ENCODE assay signal across 9 cellular contexts in genomic region chr2:17538022-17538843, GRCh38. TPM values are rescaled to one million over a fixed set of nuclear protein-coding genes. Genes with fewer than 3 reads are reported as not detected.
DNase-seq lines count a peak whose midpoint lies in the region; ATAC-seq and TF ChIP-seq lines count a peak whose summit lies in the region.
"Had no signal": no experiment of that assay in that cellular context is flagged by ENCODE, and none has a peak within 500 bp of the region (broad histone marks: within the 10 kb centered on the region; RNA-seq: fewer than 3 reads in every experiment).

No MANE protein-coding gene starts in this region.

- H3K4me1 ChIP-seq in lung (ENCODE audit: control insufficient read depth in 2 of 2, insufficient read depth in 2 of 2, low read length in 2 of 2) = peaks cover 0 to 5% of the 10 kb centered on the region in 2 donors
- no peaks in the 10 kb centered on the region for H3K4me1 ChIP-seq in Karpas-422 (ENCODE audit: low read length)

- no peak for TF ChIP-seq CTCF in lung (IDR thresholded peaks at IDR 0.05; ENCODE audit: control extremely low read depth, extremely low read depth)
- no peak for TF ChIP-seq CTCF in CD4-positive, alpha-beta T cell (IDR thresholded peaks at IDR 0.05)

- H4K20me1 ChIP-seq in Karpas-422 (ENCODE audit: insufficient read depth, low read depth, low read length) = no peaks in the 10 kb centered on the region

- intact Hi-C loops in CD4-positive, alpha-beta T cell (cut with DNase I, micrococcal nuclease) = no loop called here

- H3K36me3 ChIP-seq in lung (ENCODE audit: control insufficient read depth in 2 of 2, insufficient read depth in 2 of 2, low read length in 2 of 2) (no peaks in the 10 kb centered on the region), Karpas-422 (ENCODE audit: insufficient read depth, low read length) (no peaks in the 10 kb centered on the region)

- H3K4me3 Mint-ChIP-seq in CD4-positive, alpha-beta T cell = no peak overlapping the region

- no peaks in the 10 kb centered on the region for H3K9me2 ChIP-seq in Karpas-422 (replicated peaks; ENCODE audit: insufficient read depth, low read length)

- peak overlapping the region; percentile 6 to 71 for H3K27ac ChIP-seq in lung (ENCODE audit: low read depth in 1 of 2, low read length in 1 of 2)
- no peak overlapping the region for H3K27ac ChIP-seq in CD4-positive, alpha-beta T cell (ENCODE audit: low read depth, low read length)
- no peak overlapping the region for H3K27ac ChIP-seq in Karpas-422 (ENCODE audit: low read length)

- H3K4me3 ChIP-seq in lung (peak overlapping the region; percentile 19), Karpas-422 (ENCODE audit: low read length) (no peak overlapping the region)

- DNase-seq in cerebellum (ENCODE audit: low spot score) (peak; percentile 28), lung (ENCODE audit: low spot score) (no peak), midbrain (lab: John Stamatoyannopoulos, UW) (no peak), NCI-H2029 treated with DMSO at 0.1 percent for 48 hours (lab: John Stamatoyannopoulos, UW) (no peak), Karpas-422 (no peak)
- no peak for DNase-seq in CD4-positive, alpha-beta T cell

- CTCF ChIA-PET in CD4-positive, alpha-beta T cell (lab: Charles Lee) = no interaction called here

- POLR2A ChIA-PET in CD4-positive, alpha-beta T cell (lab: Charles Lee) = no interaction called here

- no peaks in the 10 kb centered on the region for H3K36me3 Mint-ChIP-seq in CD4-positive, alpha-beta T cell (ENCODE audit: low read depth)

- H3K9me3 ChIP-seq in lung (ENCODE audit: control insufficient read depth in 2 of 2, insufficient read depth in 1 of 2, low read length in 1 of 2) (no peaks in the 10 kb centered on the region), Karpas-422 (ENCODE audit: low read length) (no peaks in the 10 kb centered on the region)
- H3K9me3 ChIP-seq in CD4-positive, alpha-beta T cell (ENCODE audit: control insufficient read depth, low read length) = no peaks in the 10 kb centered on the region

- no peak overlapping the region for H2AFZ ChIP-seq in Karpas-422 (ENCODE audit: low read length)

- H3K4me2 ChIP-seq in Karpas-422 (ENCODE audit: low read depth, low read length, poor library complexity, severe bottlenecking) = no peak overlapping the region

- no peak overlapping the region for H3K9ac ChIP-seq in Karpas-422 (ENCODE audit: low read length)

- ATAC-seq in GM18909 (IDR thresholded peaks at IDR 0.05; ENCODE audit: poor library complexity, unreplicated experiment) (peak; percentile 22), HG03342 (IDR thresholded peaks at IDR 0.05; ENCODE audit: unreplicated experiment) (peak; percentile 37), lung (ENCODE audit: insufficient read depth, low FRiP score) (peak; percentile 44)
- no peak for ATAC-seq in CD4-positive, alpha-beta T cell (ENCODE audit: poor library complexity)

- no peak overlapping the region for H3K27ac Mint-ChIP-seq in CD4-positive, alpha-beta T cell

- WGBS in lung, 2 donors = 4 to 5% methylated on average over 30 of the region's 30 CpGs

- H3K4me1 Mint-ChIP-seq in CD4-positive, alpha-beta T cell (ENCODE audit: low read depth) = no peaks in the 10 kb centered on the region

- H3K27me3 Mint-ChIP-seq in CD4-positive, alpha-beta T cell = peaks cover 73% of the 10 kb centered on the region

- H3K9me3 Mint-ChIP-seq in CD4-positive, alpha-beta T cell = no peaks in the 10 kb centered on the region

- H3K79me2 ChIP-seq in Karpas-422 (ENCODE audit: low read length) = no peaks in the 10 kb centered on the region

- peaks cover 10% of the 10 kb centered on the region for H3K27me3 ChIP-seq in lung (ENCODE audit: control insufficient read depth, insufficient read depth)
- peaks cover 50% of the 10 kb centered on the region for H3K27me3 ChIP-seq in CD4-positive, alpha-beta T cell (ENCODE audit: control insufficient read depth, insufficient read depth, low read length)
- no peaks in the 10 kb centered on the region for H3K27me3 ChIP-seq in Karpas-422 (ENCODE audit: low read length)

RNA-seq across cellular contexts. Expression of gene VSNL1, which starts 2.3 kb away (rescaled TPM):
- total RNA-seq in cerebellum = 14.0 TPM
- total RNA-seq in lung = 1 to 10 TPM; 1.9 to 6.9 TPM
- polyA plus RNA-seq in lung = 1 to 10 TPM in 1 of 2 donors, under 1 TPM in 1; 0.87 to 1.1 TPM
- not detected for total RNA-seq in CD4-positive, alpha-beta T cell
- not detected in 2 replicates for total RNA-seq in Karpas-422 (2014; rRNA removed; shearing (Covaris generic); ENCODE audit: low replicate concordance)
- total RNA-seq: pulmonary artery endothelial cell had no signal

RNA-seq across cellular contexts. Expression of gene RAD51AP2, which starts 20.0 kb away (rescaled TPM):
- 0.54 TPM for total RNA-seq in cerebellum
- total RNA-seq in lung = under 1 TPM in 1 of 2 donors, not detected in 1; 0.46 TPM
- not detected for polyA plus RNA-seq in lung
- total RNA-seq in CD4-positive, alpha-beta T cell = not detected
- not detected in 2 replicates for total RNA-seq in Karpas-422 (2014; rRNA removed; shearing (Covaris generic); ENCODE audit: low replicate concordance)
- total RNA-seq: pulmonary artery endothelial cell had no signal

Comparison
In these comparisons a context has a peak if more than half of its experiments do, and no peak if none do; other contexts are left out.
1. H3K27ac ChIP-seq: peak in lung (2 of 2); none in CD4-positive, alpha-beta T cell (single experiment) and Karpas-422 (single experiment).